18 cellular contexts compared by ENCODE assay signal in the genomic region with DNA sequence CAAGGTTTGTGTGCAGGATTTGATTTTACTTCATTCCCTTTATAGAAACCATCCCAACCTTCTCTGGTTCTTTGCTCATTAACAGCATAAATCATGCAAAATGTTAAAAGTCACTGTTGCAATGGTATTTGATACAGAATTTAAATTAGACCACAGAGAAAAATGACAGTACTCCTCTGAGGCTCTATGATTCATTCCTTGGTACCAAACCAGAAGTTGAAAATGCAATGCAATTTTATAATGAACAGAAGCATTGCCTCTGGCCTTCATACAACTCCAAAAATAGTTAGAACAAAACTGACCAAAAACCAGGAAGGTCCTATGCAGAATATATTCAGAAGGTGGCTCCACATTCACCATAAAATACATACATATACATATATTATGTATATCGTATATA.
"Had no signal": no experiment of that assay in that cellular context is flagged by ENCODE, and none has a peak within 500 bp of the region (broad histone marks: within the 10 kb centered on the region; RNA-seq: fewer than 3 reads in every experiment).

No MANE protein-coding gene starts in this region.

- DNase-seq: activated CD4-positive, alpha-beta T cell treated with anti-CD3 and anti-CD28 coated beads, Interleukin-2, amount 10 ng/mL, durations not matched to agents 24 days and 14 days; activated CD8-positive, alpha-beta memory T cell treated with anti-CD3 and anti-CD28 coated beads for 24 hours; activated naive CD4-positive, alpha-beta T cell treated with anti-CD3 and anti-CD28 coated beads, Interleukin-2, amount 10 ng/mL, durations not matched to agents 7 days and 5 days; adrenal gland; brain microvascular endothelial cell; dermis blood vessel endothelial cell; head of caudate nucleus; left cardiac atrium; midbrain; naive B cell; small intestine; T-cell had no signal

- H3K4me3 Mint-ChIP-seq: activated CD4-positive, alpha-beta T cell treated with anti-CD3 and anti-CD28 coated beads, Interleukin-2, amount 10 ng/mL, durations not matched to agents 24 days and 14 days; activated naive CD4-positive, alpha-beta T cell treated with anti-CD3 and anti-CD28 coated beads, Interleukin-2, amount 10 ng/mL, durations not matched to agents 7 days and 5 days; activated T-helper 17 cell treated with anti-CD3 and anti-CD28 coated beads, Interleukin-2, amount 50 U/mL, for 72 hours; naive B cell; stimulated activated effector memory CD8-positive, alpha-beta T cell treated with anti-CD3 and anti-CD28 coated beads, Interleukin-12 subunit alpha, Interleukin-12 subunit beta, amount 100 ng/mL, for 72 hours; T-cell; WTC11 had no signal

- ATAC-seq: activated T-helper 17 cell treated with anti-CD3 and anti-CD28 coated beads, Interleukin-2, amount 50 U/mL, for 72 hours; left cardiac atrium; stimulated activated effector memory CD8-positive, alpha-beta T cell treated with anti-CD3 and anti-CD28 coated beads, Interleukin-12 subunit alpha, Interleukin-12 subunit beta, amount 100 ng/mL, for 72 hours; T-cell had no signal

- H3K4me3 ChIP-seq: adrenal gland, lung, right atrium auricular region, tibial nerve had no signal

- H3K36me3 Mint-ChIP-seq: activated naive CD4-positive, alpha-beta T cell treated with anti-CD3 and anti-CD28 coated beads, Interleukin-2, amount 10 ng/mL, durations not matched to agents 7 days and 5 days; naive B cell; stimulated activated effector memory CD8-positive, alpha-beta T cell treated with anti-CD3 and anti-CD28 coated beads, Interleukin-12 subunit alpha, Interleukin-12 subunit beta, amount 100 ng/mL, for 72 hours; T-cell; WTC11 had no signal

- H3K27me3 Mint-ChIP-seq: activated CD4-positive, alpha-beta T cell treated with anti-CD3 and anti-CD28 coated beads, Interleukin-2, amount 10 ng/mL, durations not matched to agents 24 days and 14 days; activated naive CD4-positive, alpha-beta T cell treated with anti-CD3 and anti-CD28 coated beads, Interleukin-2, amount 10 ng/mL, durations not matched to agents 7 days and 5 days; activated T-helper 17 cell treated with anti-CD3 and anti-CD28 coated beads, Interleukin-2, amount 50 U/mL, for 72 hours; T-cell had no signal

- H3K4me1 Mint-ChIP-seq: activated CD4-positive, alpha-beta T cell treated with anti-CD3 and anti-CD28 coated beads, Interleukin-2, amount 10 ng/mL, durations not matched to agents 24 days and 14 days; activated naive CD4-positive, alpha-beta T cell treated with anti-CD3 and anti-CD28 coated beads, Interleukin-2, amount 10 ng/mL, durations not matched to agents 7 days and 5 days; activated T-helper 17 cell treated with anti-CD3 and anti-CD28 coated beads, Interleukin-2, amount 50 U/mL, for 72 hours; stimulated activated effector memory CD8-positive, alpha-beta T cell treated with anti-CD3 and anti-CD28 coated beads, Interleukin-12 subunit alpha, Interleukin-12 subunit beta, amount 100 ng/mL, for 72 hours; T-cell had no signal

- H3K27ac Mint-ChIP-seq: activated CD4-positive, alpha-beta T cell treated with anti-CD3 and anti-CD28 coated beads, Interleukin-2, amount 10 ng/mL, durations not matched to agents 24 days and 14 days; activated naive CD4-positive, alpha-beta T cell treated with anti-CD3 and anti-CD28 coated beads, Interleukin-2, amount 10 ng/mL, durations not matched to agents 7 days and 5 days; activated T-helper 17 cell treated with anti-CD3 and anti-CD28 coated beads, Interleukin-2, amount 50 U/mL, for 72 hours; naive B cell; stimulated activated effector memory CD8-positive, alpha-beta T cell treated with anti-CD3 and anti-CD28 coated beads, Interleukin-12 subunit alpha, Interleukin-12 subunit beta, amount 100 ng/mL, for 72 hours; T-cell; WTC11 had no signal

- H3K9me3 Mint-ChIP-seq: activated CD4-positive, alpha-beta T cell treated with anti-CD3 and anti-CD28 coated beads, Interleukin-2, amount 10 ng/mL, durations not matched to agents 24 days and 14 days; naive B cell; WTC11 had no signal
